In genomic region chr9:137387034-137387890, GRCh38 we compare ENCODE assay signal across 12 cellular contexts. TPM values are rescaled to one million over a fixed set of nuclear protein-coding genes. Genes with fewer than 3 reads are reported as not detected.
A peak's percentile ranks its signal among the peaks of the same experiment; 100 is the strongest.
DNase-seq lines count a peak whose midpoint lies in the region; ATAC-seq and TF ChIP-seq lines count a peak whose summit lies in the region.
"Had no signal": no experiment of that assay in that cellular context is flagged by ENCODE, and none has a peak within 500 bp of the region (broad histone marks: within the 10 kb centered on the region; RNA-seq: fewer than 3 reads in every experiment).

No MANE protein-coding gene starts in this region.

- no peak overlapping the region for H3K9ac ChIP-seq in mesendoderm (ENCODE audit: low read length)

- intact Hi-C loops in heart right ventricle (cut with DNase I): loop anchor here in 1 of 10 donors (5.0 kb wide), 1 partner anchor 90 kb away; no protein-coding TSS in a partner anchor
- intact Hi-C loops in cardiac septum (cut with DNase I): no loop called here
- intact Hi-C loops in uterus (cut with DNase I; ENCODE audit: low total_unique reads): no loop called here
- intact Hi-C loops in posterior cingulate gyrus (cut with DNase I): no loop called here

- H3K27ac ChIP-seq in heart right ventricle (peak overlapping the region; percentile 44 to 95 (median 84)), mesendoderm (ENCODE audit: low read depth, low read length) (no peak overlapping the region), uterus (peak overlapping the region; percentile 36 to 61)
- H3K27ac ChIP-seq: neutrophil had no signal

- H4K5ac ChIP-seq in mesendoderm (ENCODE audit: low read length): no peak overlapping the region

- H3K27ac Mint-ChIP-seq in activated naive CD8-positive, alpha-beta T cell treated with anti-CD3 and anti-CD28 coated beads, Interleukin-2, amount 10 ng/mL, durations not matched to agents 7 days and 5 days: peak overlapping the region; percentile 84

- H3K27me3 ChIP-seq in heart right ventricle: no peaks in the 10 kb centered on the region
- no peaks in the 10 kb centered on the region for H3K27me3 ChIP-seq in mesendoderm (ENCODE audit: insufficient read depth, low read length, poor library complexity)
- H3K27me3 ChIP-seq in uterus: no peaks in the 10 kb centered on the region
- H3K27me3 ChIP-seq: breast epithelium, neutrophil had no signal

- H3K4me3 Mint-ChIP-seq in activated naive CD8-positive, alpha-beta T cell treated with anti-CD3 and anti-CD28 coated beads, Interleukin-2, amount 10 ng/mL, durations not matched to agents 7 days and 5 days: peak overlapping the region; percentile 28

- TF ChIP-seq CTCF in heart right ventricle (IDR thresholded peaks at IDR 0.05) (no peak), uterus (IDR thresholded peaks at IDR 0.05) (no peak)

- peaks cover 2% of the 10 kb centered on the region for H3K4me1 Mint-ChIP-seq in activated naive CD8-positive, alpha-beta T cell treated with anti-CD3 and anti-CD28 coated beads, Interleukin-2, amount 10 ng/mL, durations not matched to agents 7 days and 5 days

- H3K79me1 ChIP-seq in mesendoderm (ENCODE audit: low read length): no peaks in the 10 kb centered on the region

- H3K36me3 Mint-ChIP-seq in activated naive CD8-positive, alpha-beta T cell treated with anti-CD3 and anti-CD28 coated beads, Interleukin-2, amount 10 ng/mL, durations not matched to agents 7 days and 5 days: no peaks in the 10 kb centered on the region

- H3K4me1 ChIP-seq in heart right ventricle (peaks cover 0 to 45% (median 23%) of the 10 kb centered on the region in 9 donors), mesendoderm (ENCODE audit: control insufficient read depth, low read depth, low read length) (no peaks in the 10 kb centered on the region), uterus (no peaks in the 10 kb centered on the region)
- H3K4me1 ChIP-seq: breast epithelium had no signal

- H2BK5ac ChIP-seq in mesendoderm (ENCODE audit: low read length): no peak overlapping the region

- no peak overlapping the region for H3K23ac ChIP-seq in mesendoderm (ENCODE audit: low read length)

- H4K8ac ChIP-seq in mesendoderm (ENCODE audit: low read depth, low read length): no peak overlapping the region

- no peak overlapping the region for H2BK120ac ChIP-seq in mesendoderm (ENCODE audit: low read depth, low read length)

- no peaks in the 10 kb centered on the region for H3K27me3 Mint-ChIP-seq in activated naive CD8-positive, alpha-beta T cell treated with anti-CD3 and anti-CD28 coated beads, Interleukin-2, amount 10 ng/mL, durations not matched to agents 7 days and 5 days

- H3K9me3 Mint-ChIP-seq in activated naive CD8-positive, alpha-beta T cell treated with anti-CD3 and anti-CD28 coated beads, Interleukin-2, amount 10 ng/mL, durations not matched to agents 7 days and 5 days: no peaks in the 10 kb centered on the region

- ATAC-seq in heart right ventricle (peak; percentile 28 to 72 (median 58)), GM19328 (IDR thresholded peaks at IDR 0.05; ENCODE audit: unreplicated experiment) (no peak)
- ATAC-seq in activated naive CD8-positive, alpha-beta T cell treated with anti-CD3 and anti-CD28 coated beads, Interleukin-2, amount 10 ng/mL, durations not matched to agents 7 days and 5 days (ENCODE audit: low read depth): peak; percentile 76
- ATAC-seq: GM12878 had no signal

- H3K4ac ChIP-seq in mesendoderm (ENCODE audit: low read depth, low read length): no peak overlapping the region

- H2AK5ac ChIP-seq in mesendoderm (ENCODE audit: low read length): no peak overlapping the region

- no peaks in the 10 kb centered on the region for H3K79me2 ChIP-seq in mesendoderm (ENCODE audit: control insufficient read depth, insufficient read depth, low read length)

- H3K36me3 ChIP-seq in heart right ventricle: peaks cover 0 to 6% (median 0%) of the 10 kb centered on the region in 9 donors
- no peaks in the 10 kb centered on the region for H3K36me3 ChIP-seq in mesendoderm (ENCODE audit: control insufficient read depth, insufficient read depth, low read length)
- no peaks in the 10 kb centered on the region for H3K36me3 ChIP-seq in uterus
- H3K36me3 ChIP-seq: breast epithelium had no signal

- H3K4me2 ChIP-seq in mesendoderm (ENCODE audit: low read length): no peak overlapping the region

- TF ChIP-seq POLR2A in uterus (IDR thresholded peaks at IDR 0.05): no peak

- H3K18ac ChIP-seq in mesendoderm (ENCODE audit: low read length): no peak overlapping the region

- 49 to 58% methylated on average over 37 of the region's 37 CpGs for WGBS in heart right ventricle, 2 donors
- no CpG with 5 or more reads among the region's 37 CpGs for WGBS in mesendoderm (ENCODE audit: extremely low coverage, insufficient coverage, low lambda C conversion rate)

- DNase-seq in heart right ventricle: no peak
- no peak for DNase-seq in cardiac septum (ENCODE audit: low spot score)
- no peak for DNase-seq in activated naive CD8-positive, alpha-beta T cell treated with anti-CD3 and anti-CD28 coated beads, Interleukin-2, amount 10 ng/mL, durations not matched to agents 7 days and 5 days
- no peak for DNase-seq in mesendoderm
- DNase-seq in uterus: no peak
- no peak for DNase-seq in posterior cingulate gyrus
- DNase-seq in NCI-H526 treated with DMSO at 0.1 percent for 48 hours (lab: John Stamatoyannopoulos, UW): no peak
- DNase-seq: NCI-H2171 treated with DMSO at 0.1 percent for 48 hours had no signal

- POLR2A ChIA-PET in activated naive CD8-positive, alpha-beta T cell treated with anti-CD3 and anti-CD28 coated beads, Interleukin-2, amount 10 ng/mL, durations not matched to agents 7 days and 5 days (lab: Charles Lee): interaction anchor here (1.0 to 2.1 kb wide), 3 partner anchors 67 to 257 kb away, joined by 3 to 6 read pairs (median 3); partner anchors contain the start of gene NRARP

- H3K9me3 ChIP-seq in heart right ventricle (no peaks in the 10 kb centered on the region), uterus (no peaks in the 10 kb centered on the region)
- H3K9me3 ChIP-seq: breast epithelium, neutrophil had no signal

- H3K56ac ChIP-seq in mesendoderm (ENCODE audit: low read length): peak overlapping the region; percentile 34

- no peak overlapping the region for H2BK15ac ChIP-seq in mesendoderm (replicated peaks; ENCODE audit: low read depth)

- peak overlapping the region in 4 of 10 donors; percentile 5 to 33 (median 28) for H3K4me3 ChIP-seq in heart right ventricle
- H3K4me3 ChIP-seq in mesendoderm (ENCODE audit: low read length): no peak overlapping the region
- H3K4me3 ChIP-seq in uterus: no peak overlapping the region
- H3K4me3 ChIP-seq: breast epithelium, GM12878 had no signal

RNA-seq across cellular contexts. Expression of gene EXD3, which starts 35.7 kb away (rescaled TPM):
- total RNA-seq in heart right ventricle: 10 to 100 TPM in 3 of 10 donors, 1 to 10 TPM in 7; 7.8 to 14.0 (median 9.2) TPM
- polyA plus RNA-seq in heart right ventricle: 10 to 100 TPM in 1 of 2 donors, 1 to 10 TPM in 1; 5.8 to 33.0 TPM
- total RNA-seq in cardiac septum: 11.3 TPM
- total RNA-seq in activated naive CD8-positive, alpha-beta T cell treated with anti-CD3 and anti-CD28 coated beads, Interleukin-2, amount 10 ng/mL, durations not matched to agents 7 days and 5 days: 10 to 100 TPM; 23.4 to 24.7 TPM
- 2.0 TPM for polyA plus RNA-seq in mesendoderm (2013, experiment 1 of 2)
- polyA plus RNA-seq in mesendoderm (2013, experiment 2 of 2): 2.0 TPM
- total RNA-seq in uterus: 10 to 100 TPM; 11.8 to 49.0 (median 31.5) TPM

RNA-seq across cellular contexts. Expression of gene NOXA1, which starts 35.9 kb away (rescaled TPM):
- total RNA-seq in heart right ventricle: 1 to 10 TPM; 2.5 to 5.3 (median 3.0) TPM
- 10 to 100 TPM in 1 of 2 donors, under 1 TPM in 1; 0.62 to 10.6 TPM for polyA plus RNA-seq in heart right ventricle
- total RNA-seq in cardiac septum: 3.3 TPM
- 1 to 10 TPM; 2.8 to 3.7 TPM for total RNA-seq in activated naive CD8-positive, alpha-beta T cell treated with anti-CD3 and anti-CD28 coated beads, Interleukin-2, amount 10 ng/mL, durations not matched to agents 7 days and 5 days
- 0.03 TPM for polyA plus RNA-seq in mesendoderm (2013, experiment 1 of 2)
- polyA plus RNA-seq in mesendoderm (2013, experiment 2 of 2): 0.03 TPM
- 10 to 100 TPM in 1 of 4 donors, 1 to 10 TPM in 2, under 1 TPM in 1; 0.29 to 13.3 (median 3.4) TPM for total RNA-seq in uterus
- total RNA-seq: GM12878 had no signal

RNA-seq across cellular contexts. Expression of gene ENTPD8, which starts 53.9 kb away (rescaled TPM):
- total RNA-seq in heart right ventricle (not detected), cardiac septum (not detected), uterus (under 1 TPM in 1 of 4 donors, not detected in 3; 0.21 TPM)
- under 1 TPM; 0.03 to 0.15 TPM for polyA plus RNA-seq in heart right ventricle
- total RNA-seq in activated naive CD8-positive, alpha-beta T cell treated with anti-CD3 and anti-CD28 coated beads, Interleukin-2, amount 10 ng/mL, durations not matched to agents 7 days and 5 days: not detected
- 0.07 TPM for polyA plus RNA-seq in mesendoderm (2013, experiment 1 of 2)
- 0.04 TPM for polyA plus RNA-seq in mesendoderm (2013, experiment 2 of 2)
- total RNA-seq: GM12878 had no signal
- polyA plus RNA-seq: GM12878 had no signal
